In the genomic region with DNA sequence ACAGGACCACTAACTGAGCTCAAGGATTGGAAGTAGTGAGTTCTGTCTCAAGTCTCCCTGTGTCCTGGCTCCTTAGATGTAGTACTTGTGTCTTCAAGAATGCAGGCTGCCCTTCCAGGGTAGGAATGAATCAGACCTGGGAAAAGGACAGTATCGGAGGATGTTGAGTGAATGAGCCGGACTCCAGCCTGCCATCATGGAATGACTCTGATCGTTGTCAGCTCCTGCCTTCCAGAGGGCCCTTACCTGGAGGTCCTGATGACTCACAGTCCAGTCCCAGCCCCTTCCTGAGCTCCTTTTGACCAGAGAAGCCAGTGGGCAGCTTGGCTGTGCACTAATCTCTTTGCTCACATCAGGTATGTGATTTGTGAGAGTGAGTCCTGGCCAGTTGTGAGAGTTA, we compare ENCODE assay signal across 21 cellular contexts.
DNase-seq lines count a peak whose midpoint lies in the region; ATAC-seq and TF ChIP-seq lines count a peak whose summit lies in the region.
"Had no signal": no experiment of that assay in that cellular context is flagged by ENCODE, and none has a peak within 500 bp of the region (broad histone marks: within the 10 kb centered on the region; RNA-seq: fewer than 3 reads in every experiment).

No MANE protein-coding gene starts in this region.

- peak; percentile 20 for DNase-seq in HT1080 (ENCODE audit: low read depth)
- DNase-seq in dorsolateral prefrontal cortex = no peak
- DNase-seq in DMS114 treated with DMSO at 0.1 percent for 48 hours (lab: John Stamatoyannopoulos, UW; ENCODE audit: unreplicated experiment) = no peak
- no peak for DNase-seq in Right ventricle myocardium superior
- DNase-seq: Caco-2; CD4-positive, CD25-positive, alpha-beta regulatory T cell; CD8-positive, alpha-beta T cell; DMS79; EL; GDM1; GM23248; H9 had no signal

- intact Hi-C loops in dorsolateral prefrontal cortex (cut with DNase I) (no loop called here), Right ventricle myocardium superior (cut with DNase I) (no loop called here)

- no peaks in the 10 kb centered on the region for H3K36me3 Mint-ChIP-seq in stimulated activated memory B cell treated with anti-CD40 and anti-IgM and Interleukin-4, amounts not matched to agents 10 μg/mL and 1 μg/mL and 100 μg/mL, for 72 hours
- H3K36me3 Mint-ChIP-seq: CD4-positive, CD25-positive, alpha-beta regulatory T cell; CD8-positive, alpha-beta T cell had no signal

- no peak overlapping the region for H3K27ac Mint-ChIP-seq in stimulated activated memory B cell treated with anti-CD40 and anti-IgM and Interleukin-4, amounts not matched to agents 10 μg/mL and 1 μg/mL and 100 μg/mL, for 72 hours
- H3K27ac Mint-ChIP-seq: B cell; CD4-positive, CD25-positive, alpha-beta regulatory T cell; CD8-positive, alpha-beta T cell; H9 had no signal

- H3K27ac ChIP-seq in dorsolateral prefrontal cortex = peak overlapping the region in 51 of 59 donors; percentile 1 to 86 (median 61)
- peak overlapping the region; percentile 19 for H3K27ac ChIP-seq in layer of hippocampus (ENCODE audit: low read depth, low read length)
- peak overlapping the region; percentile 76 for H3K27ac ChIP-seq in temporal lobe (ENCODE audit: low read depth, low read length)
- H3K27ac ChIP-seq: 22Rv1, BLaER1, C4-2B, GM23248 had no signal

- H3K4me3 Mint-ChIP-seq in stimulated activated memory B cell treated with anti-CD40 and anti-IgM and Interleukin-4, amounts not matched to agents 10 μg/mL and 1 μg/mL and 100 μg/mL, for 72 hours = no peak overlapping the region
- H3K4me3 Mint-ChIP-seq: B cell; CD4-positive, CD25-positive, alpha-beta regulatory T cell; CD8-positive, alpha-beta T cell; H9 had no signal

- no peak for TF ChIP-seq CTCF in dorsolateral prefrontal cortex (IDR thresholded peaks at IDR 0.05 in 54 of 56, conservative IDR thresholded peaks at IDR 0.05 in 2 of 56; ENCODE audit: low read depth in 1 of 56, partially characterized antibody in 56 of 56)

- H3K9me3 Mint-ChIP-seq in stimulated activated memory B cell treated with anti-CD40 and anti-IgM and Interleukin-4, amounts not matched to agents 10 μg/mL and 1 μg/mL and 100 μg/mL, for 72 hours = no peaks in the 10 kb centered on the region
- H3K9me3 Mint-ChIP-seq: CD8-positive, alpha-beta T cell; H9 had no signal

- peaks cover 7% of the 10 kb centered on the region for H3K27me3 Mint-ChIP-seq in stimulated activated memory B cell treated with anti-CD40 and anti-IgM and Interleukin-4, amounts not matched to agents 10 μg/mL and 1 μg/mL and 100 μg/mL, for 72 hours

- H3K27me3 ChIP-seq in dorsolateral prefrontal cortex = no peaks in the 10 kb centered on the region
- H3K27me3 ChIP-seq in layer of hippocampus (ENCODE audit: control insufficient read depth, insufficient read depth, low read length) = no peaks in the 10 kb centered on the region
- H3K27me3 ChIP-seq: BLaER1 had no signal

- no peak for ATAC-seq in stimulated activated memory B cell treated with anti-CD40 and anti-IgM and Interleukin-4, amounts not matched to agents 10 μg/mL and 1 μg/mL and 100 μg/mL, for 72 hours
- no peak for ATAC-seq in Right ventricle myocardium superior (ENCODE audit: poor library complexity)
- ATAC-seq: CD8-positive, alpha-beta T cell; GM12878; HCT116 had no signal

- H3K4me1 Mint-ChIP-seq in stimulated activated memory B cell treated with anti-CD40 and anti-IgM and Interleukin-4, amounts not matched to agents 10 μg/mL and 1 μg/mL and 100 μg/mL, for 72 hours = no peaks in the 10 kb centered on the region
- H3K4me1 Mint-ChIP-seq: B cell; CD4-positive, CD25-positive, alpha-beta regulatory T cell had no signal

- no peak overlapping the region for H3K4me3 ChIP-seq in dorsolateral prefrontal cortex
- H3K4me3 ChIP-seq: BLaER1, GM12878, GM23248 had no signal

Comparison
In these comparisons a context has a peak if more than half of its experiments do, and no peak if none do; other contexts are left out.
1. H3K27ac ChIP-seq: peak in every context shown above with its lines; median percentile 76 in temporal lobe; 61 in dorsolateral prefrontal cortex; 19 in layer of hippocampus.